In genomic region chr7:47152307-47152706, GRCh38 we compare ENCODE assay signal across 18 cellular contexts.
DNase-seq lines count a peak whose midpoint lies in the region; ATAC-seq, FAIRE-seq and TF ChIP-seq lines count a peak whose summit lies in the region.
"Had no signal": no experiment of that assay in that cellular context is flagged by ENCODE, and none has a peak within 500 bp of the region (broad histone marks: within the 10 kb centered on the region; RNA-seq: fewer than 3 reads in every experiment).

No MANE protein-coding gene starts in this region.

- peak overlapping the region; percentile 7 for H3K4me2 ChIP-seq in GM23248 (ENCODE audit: unreplicated experiment)
- H3K4me2 ChIP-seq in mesenchymal stem cell (ENCODE audit: low read length, poor library complexity, severe bottlenecking), result no peak overlapping the region

- intact Hi-C loops in transverse colon (cut with DNase I; ENCODE audit: low total_unique reads) (no loop called here), MCF 10A (cut with micrococcal nuclease) (no loop called here)

- no peak overlapping the region for H3K27ac Mint-ChIP-seq in MCF 10A (ENCODE audit: low read depth, unreplicated experiment)
- H3K27ac Mint-ChIP-seq: CD4-positive, alpha-beta T cell; H9 had no signal

- POLR2A ChIA-PET in MCF 10A (lab: Yijun Ruan, JAX), result no interaction called here

- WGBS in GM23248 (ENCODE audit: low coverage in 1 of 2, low lambda C conversion rate in 2 of 2, missing lambda C conversion rate in 2 of 2), 2 experiments, result 97 to 99% methylated on average over 2 of the region's 2 CpGs
- no CpG with 5 or more reads among the region's 2 CpGs for WGBS in mesenchymal stem cell
- 83 to 85% methylated on average over 2 of the region's 2 CpGs for WGBS in transverse colon (ENCODE audit: low coverage in 1 of 2), 2 donors

- H2AFZ ChIP-seq in GM23248 (no peak overlapping the region), mesenchymal stem cell (ENCODE audit: low read depth, low read length) (no peak overlapping the region)

- in situ Hi-C loops in GM23248 (cut with MboI), result no loop called here
- in situ Hi-C loops in transverse colon (cut with MboI; ENCODE audit: low pct_ligation_motif_present in 1 of 4, low pct_unique_long_range_greater_than_20kb in 1 of 4, low sequenced_read_pairs in 3 of 4), result no loop called here

- H2BK15ac ChIP-seq in mesenchymal stem cell (ENCODE audit: low read depth, poor library complexity, severe bottlenecking), result no peak overlapping the region

- H3K4me3 ChIP-seq in GM23248, result no peak overlapping the region
- no peak overlapping the region for H3K4me3 ChIP-seq in mesenchymal stem cell (ENCODE audit: insufficient read depth in 1 of 2, low read depth in 1 of 2, low read length in 2 of 2)
- no peak overlapping the region for H3K4me3 ChIP-seq in transverse colon
- H3K4me3 ChIP-seq: K562, SK-N-MC had no signal

- no peaks in the 10 kb centered on the region for H3K79me1 ChIP-seq in mesenchymal stem cell (replicated peaks; ENCODE audit: low read length, poor library complexity, severe bottlenecking)

- no peaks in the 10 kb centered on the region for H3K9me2 ChIP-seq in GM23248 (ENCODE audit: insufficient read depth)

- no peak overlapping the region for H3K4ac ChIP-seq in mesenchymal stem cell (ENCODE audit: low read depth in 1 of 2, low read length in 2 of 2)

- CTCF ChIA-PET in MCF 10A (lab: Yijun Ruan, JAX), result interaction anchor here (0.6 kb wide), 2 partner anchors 11 to 1151 kb away, joined by 3 to 5 read pairs; no protein-coding TSS in a partner anchor

- peaks cover 10% of the 10 kb centered on the region for H3K4me1 Mint-ChIP-seq in MCF 10A (ENCODE audit: insufficient read depth, unreplicated experiment)

- no peaks in the 10 kb centered on the region for H4K20me1 ChIP-seq in GM23248 (ENCODE audit: insufficient read depth)

- no TSS peak for BruUV-seq in MCF 10A (replicated peaks; lab: Mats Ljungman, UMichigan)

- H3K4me1 ChIP-seq in GM23248 (ENCODE audit: insufficient read depth), result peaks cover 44% of the 10 kb centered on the region
- H3K4me1 ChIP-seq in mesenchymal stem cell (ENCODE audit: control insufficient read depth, insufficient read depth, low read depth, low read length), result peaks cover 8% of the 10 kb centered on the region
- peaks cover 0 to 33% (median 4%) of the 10 kb centered on the region in 4 donors for H3K4me1 ChIP-seq in transverse colon
- H3K4me1 ChIP-seq: BE2C had no signal

- H3K9ac ChIP-seq in GM23248 (no peak overlapping the region), mesenchymal stem cell (ENCODE audit: low read length) (no peak overlapping the region)

- no peak overlapping the region for H2BK120ac ChIP-seq in mesenchymal stem cell (ENCODE audit: low read depth, low read length)

- H2BK5ac ChIP-seq in mesenchymal stem cell (ENCODE audit: low read depth, low read length, poor library complexity, severe bottlenecking), result peak overlapping the region; percentile 73

- TF ChIP-seq CTCF in transverse colon (IDR thresholded peaks at IDR 0.05) (no peak), MCF 10A (IDR thresholded peaks at IDR 0.05; ENCODE audit: unreplicated experiment) (no peak)

- H3K27me3 ChIP-seq in GM23248 (replicated peaks; ENCODE audit: insufficient read depth), result no peaks in the 10 kb centered on the region
- no peaks in the 10 kb centered on the region for H3K27me3 ChIP-seq in mesenchymal stem cell (ENCODE audit: control insufficient read depth in 1 of 2, insufficient read depth in 1 of 2, low read length in 2 of 2)
- no peaks in the 10 kb centered on the region for H3K27me3 ChIP-seq in transverse colon
- H3K27me3 ChIP-seq: BE2C had no signal

- H2BK12ac ChIP-seq in mesenchymal stem cell (ENCODE audit: low read length in 2 of 2), result no peak overlapping the region

- no peak overlapping the region for H4K8ac ChIP-seq in mesenchymal stem cell (ENCODE audit: low read length)

- peak; percentile 61 for FAIRE-seq in colon (lab: Jason Lieb, UNC)
- FAIRE-seq: K562 had no signal

- TF ChIP-seq POLR2A in transverse colon (IDR thresholded peaks at IDR 0.05), result no peak

- peaks cover 36% of the 10 kb centered on the region for H3F3A ChIP-seq in GM23248 (ENCODE audit: insufficient read depth)

- H3K9me3 Mint-ChIP-seq in MCF 10A (ENCODE audit: unreplicated experiment), result no peaks in the 10 kb centered on the region
- H3K9me3 Mint-ChIP-seq: CD4-positive, alpha-beta T cell; H9 had no signal

- H3K36me3 ChIP-seq in GM23248 (ENCODE audit: low read depth), result no peaks in the 10 kb centered on the region
- H3K36me3 ChIP-seq in mesenchymal stem cell (ENCODE audit: control insufficient read depth in 1 of 2, insufficient read depth in 2 of 2, low read depth in 1 of 2, low read length in 2 of 2), result no peaks in the 10 kb centered on the region
- H3K36me3 ChIP-seq in transverse colon, result no peaks in the 10 kb centered on the region
- H3K36me3 ChIP-seq: BE2C had no signal

- H3K18ac ChIP-seq in mesenchymal stem cell (ENCODE audit: low read depth in 1 of 2, low read length in 2 of 2), result no peak overlapping the region

- H3K23ac ChIP-seq in mesenchymal stem cell (ENCODE audit: low read length in 2 of 2), result no peak overlapping the region

- H3K36me3 Mint-ChIP-seq in MCF 10A (ENCODE audit: insufficient read depth, unreplicated experiment), result no peaks in the 10 kb centered on the region

- no peaks in the 10 kb centered on the region for H3K27me3 Mint-ChIP-seq in MCF 10A (ENCODE audit: insufficient read depth, unreplicated experiment)

- no peak for ATAC-seq in HG02588 (IDR thresholded peaks at IDR 0.05; ENCODE audit: unreplicated experiment)
- ATAC-seq: K562, Panc1 had no signal

- no peak overlapping the region for H2AK5ac ChIP-seq in mesenchymal stem cell (ENCODE audit: low read length, severe bottlenecking)

- H3K4me3 Mint-ChIP-seq in MCF 10A (ENCODE audit: unreplicated experiment), result no peak overlapping the region
- H3K4me3 Mint-ChIP-seq: CD4-positive, alpha-beta T cell; H9 had no signal

- DNase-seq in GM23248 (no peak), mesenchymal stem cell (no peak), transverse colon (no peak), OCI-M1 (lab: John Stamatoyannopoulos, UW) (no peak), MCF 10A (ENCODE audit: unreplicated experiment) (no peak)
- DNase-seq: BE2C; Calu3; CD4-positive, alpha-beta T cell; H9; NCI-H2081 treated with DMSO at 0.1 percent for 48 hours; NCI-H510A treated with DMSO at 0.1 percent for 48 hours; NCI-H82; Right ventricle myocardium superior had no signal

- no peaks in the 10 kb centered on the region for H3K9me3 ChIP-seq in GM23248 (ENCODE audit: low read depth)
- H3K9me3 ChIP-seq in mesenchymal stem cell (ENCODE audit: control insufficient read depth, low read length), result no peaks in the 10 kb centered on the region
- no peaks in the 10 kb centered on the region for H3K9me3 ChIP-seq in transverse colon
- H3K9me3 ChIP-seq: BE2C had no signal

- H4K91ac ChIP-seq in mesenchymal stem cell (ENCODE audit: low read length), result no peak overlapping the region

- no peak overlapping the region for H3K14ac ChIP-seq in mesenchymal stem cell (ENCODE audit: low read length in 2 of 2)

- TF ChIP-seq EP300 in transverse colon (IDR thresholded peaks at IDR 0.05; ENCODE audit: low read depth), result no peak

- peak overlapping the region; percentile 14; the same call in 1 of the 2 replicates for H3K27ac ChIP-seq in GM23248
- peak overlapping the region; percentile 43 for H3K27ac ChIP-seq in mesenchymal stem cell (ENCODE audit: low read length, poor library complexity, severe bottlenecking)
- H3K27ac ChIP-seq in transverse colon, result peak overlapping the region in 3 of 4 donors; percentile 17 to 53 (median 23)
- H3K27ac ChIP-seq: SK-N-MC had no signal

- no peaks in the 10 kb centered on the region for H3K79me2 ChIP-seq in GM23248 (ENCODE audit: insufficient read depth)
